Comparison of ENCODE assay signal across 19 cellular contexts in the genomic region with DNA sequence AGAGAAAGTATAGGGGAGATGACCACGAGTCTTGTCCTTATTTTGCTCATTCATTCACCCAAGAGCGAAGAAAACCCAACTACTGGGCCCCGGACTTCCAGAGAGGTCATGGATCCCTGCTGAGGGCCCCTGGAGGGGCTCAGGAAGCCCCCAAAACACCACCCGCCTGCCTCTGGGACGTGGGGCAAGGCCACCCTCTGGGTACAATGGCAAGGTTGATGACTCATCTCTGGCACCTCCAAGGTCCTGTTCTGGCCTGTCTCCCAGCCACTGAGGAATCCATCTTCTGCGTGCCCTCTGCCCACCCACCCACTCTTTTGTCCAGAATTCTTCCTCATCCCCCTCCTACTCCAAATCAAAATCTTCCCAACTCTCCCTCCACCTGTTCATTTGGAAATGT. TPM values are rescaled to one million over a fixed set of nuclear protein-coding genes. Genes with fewer than 3 reads are reported as not detected.
DNase-seq lines count a peak whose midpoint lies in the region; ATAC-seq and TF ChIP-seq lines count a peak whose summit lies in the region.
"Had no signal": no experiment of that assay in that cellular context is flagged by ENCODE, and none has a peak within 500 bp of the region (broad histone marks: within the 10 kb centered on the region; RNA-seq: fewer than 3 reads in every experiment).

No MANE protein-coding gene starts in this region.

- H4K20me1 ChIP-seq in BLaER1 treated with 17β-estradiol and CSF1 and Interleukin-3, amounts not matched to agents 10 nM and 100 nM, result peaks cover 0 to 25% (median 5%) of the 10 kb centered on the region in 11 experiments; a peak in 5 of 22 replicates

- no peak for ATAC-seq in activated naive CD8-positive, alpha-beta T cell treated with anti-CD3 and anti-CD28 coated beads, Interleukin-2, amount 10 ng/mL, durations not matched to agents 7 days and 5 days (ENCODE audit: low read depth)
- ATAC-seq in SK-N-SH treated with all-trans-retinoic acid at 6 μM for 48 hours (no peak), GM18867 (IDR thresholded peaks at IDR 0.05; ENCODE audit: unreplicated experiment) (no peak), gastrocnemius medialis (no peak)
- ATAC-seq: PC-3 had no signal

- DNase-seq in activated CD4-positive, alpha-beta T cell treated with anti-CD3 and anti-CD28 coated beads, Interleukin-2, amount 10 ng/mL, durations not matched to agents 24 days and 14 days, result no peak
- DNase-seq in activated CD4-positive, alpha-beta T cell treated with anti-CD3 and anti-CD28 coated beads, Interleukin-2, amount 10 ng/mL, durations not matched to agents 7 days and 5 days, result no peak
- DNase-seq in activated naive CD8-positive, alpha-beta T cell treated with anti-CD3 and anti-CD28 coated beads, Interleukin-2, amount 10 ng/mL, durations not matched to agents 7 days and 5 days, result no peak
- DNase-seq in osteocyte (ENCODE audit: extremely low spot score, unreplicated experiment), result no peak
- no peak for DNase-seq in gastrocnemius medialis
- DNase-seq: 8988T; BE2C; CD8-positive, alpha-beta memory T cell; DMS79 treated with DMSO at 0.1 percent for 48 hours; GOT3; NCI-H1436; NCI-H2029; NCI-H2171; NCI-H510A; NCI-H82; PC-3 had no signal

- TF ChIP-seq POLR2A in gastrocnemius medialis (IDR thresholded peaks at IDR 0.05), result no peak

- H3K36me3 ChIP-seq in BLaER1 treated with 17β-estradiol and CSF1 and Interleukin-3, amounts not matched to agents 10 nM and 100 nM, result peaks cover 0 to 26% (median 5%) of the 10 kb centered on the region in 11 experiments; a peak in 9 of 22 replicates
- H3K36me3 ChIP-seq in gastrocnemius medialis, result peaks cover 0 to 4% of the 10 kb centered on the region in 2 donors
- H3K36me3 ChIP-seq: BE2C had no signal

- peaks cover 24% of the 10 kb centered on the region for H3K36me3 Mint-ChIP-seq in activated CD4-positive, alpha-beta T cell treated with anti-CD3 and anti-CD28 coated beads, Interleukin-2, amount 10 ng/mL, durations not matched to agents 24 days and 14 days (ENCODE audit: low read depth)
- H3K36me3 Mint-ChIP-seq in activated CD4-positive, alpha-beta T cell treated with anti-CD3 and anti-CD28 coated beads, Interleukin-2, amount 10 ng/mL, durations not matched to agents 7 days and 5 days (ENCODE audit: low read depth), result peaks cover 7% of the 10 kb centered on the region
- H3K36me3 Mint-ChIP-seq in activated naive CD8-positive, alpha-beta T cell treated with anti-CD3 and anti-CD28 coated beads, Interleukin-2, amount 10 ng/mL, durations not matched to agents 7 days and 5 days, result peaks cover 18% of the 10 kb centered on the region
- H3K36me3 Mint-ChIP-seq in osteocyte (ENCODE audit: unreplicated experiment), result peaks cover 19% of the 10 kb centered on the region

- TF ChIP-seq CTCF in osteocyte (IDR thresholded peaks at IDR 0.05) (no peak), gastrocnemius medialis (IDR thresholded peaks at IDR 0.05 in 4 of 5, conservative IDR thresholded peaks at IDR 0.05 in 1 of 5) (no peak)

- intact Hi-C loops in activated CD4-positive, alpha-beta T cell treated with anti-CD3 and anti-CD28 coated beads, Interleukin-2, amount 10 ng/mL, durations not matched to agents 24 days and 14 days (cut with micrococcal nuclease), result no loop called here
- intact Hi-C loops in gastrocnemius medialis (cut with DNase I; ENCODE audit: low total_unique reads), result no loop called here

- no peaks in the 10 kb centered on the region for H3K9me3 Mint-ChIP-seq in activated CD4-positive, alpha-beta T cell treated with anti-CD3 and anti-CD28 coated beads, Interleukin-2, amount 10 ng/mL, durations not matched to agents 24 days and 14 days
- no peaks in the 10 kb centered on the region for H3K9me3 Mint-ChIP-seq in activated CD4-positive, alpha-beta T cell treated with anti-CD3 and anti-CD28 coated beads, Interleukin-2, amount 10 ng/mL, durations not matched to agents 7 days and 5 days
- H3K9me3 Mint-ChIP-seq in activated naive CD8-positive, alpha-beta T cell treated with anti-CD3 and anti-CD28 coated beads, Interleukin-2, amount 10 ng/mL, durations not matched to agents 7 days and 5 days, result no peaks in the 10 kb centered on the region
- no peaks in the 10 kb centered on the region for H3K9me3 Mint-ChIP-seq in osteocyte (ENCODE audit: unreplicated experiment)
- H3K9me3 Mint-ChIP-seq: CD8-positive, alpha-beta memory T cell had no signal

- no peaks in the 10 kb centered on the region for H3K27me3 Mint-ChIP-seq in activated CD4-positive, alpha-beta T cell treated with anti-CD3 and anti-CD28 coated beads, Interleukin-2, amount 10 ng/mL, durations not matched to agents 24 days and 14 days
- H3K27me3 Mint-ChIP-seq in activated CD4-positive, alpha-beta T cell treated with anti-CD3 and anti-CD28 coated beads, Interleukin-2, amount 10 ng/mL, durations not matched to agents 7 days and 5 days, result no peaks in the 10 kb centered on the region
- H3K27me3 Mint-ChIP-seq in activated naive CD8-positive, alpha-beta T cell treated with anti-CD3 and anti-CD28 coated beads, Interleukin-2, amount 10 ng/mL, durations not matched to agents 7 days and 5 days, result no peaks in the 10 kb centered on the region
- no peaks in the 10 kb centered on the region for H3K27me3 Mint-ChIP-seq in osteocyte (ENCODE audit: unreplicated experiment)

- peaks cover 0 to 37% (median 0%) of the 10 kb centered on the region in 11 experiments; a peak in 7 of 22 replicates for H3K27me3 ChIP-seq in BLaER1 treated with 17β-estradiol and CSF1 and Interleukin-3, amounts not matched to agents 10 nM and 100 nM
- no peaks in the 10 kb centered on the region for H3K27me3 ChIP-seq in gastrocnemius medialis
- H3K27me3 ChIP-seq: BE2C had no signal

- in situ Hi-C loops in gastrocnemius medialis (cut with MboI; ENCODE audit: low sequenced_read_pairs in 4 of 4), result no loop called here

- H3K4me3 ChIP-seq in BLaER1 treated with 17β-estradiol and CSF1 and Interleukin-3, amounts not matched to agents 10 nM and 100 nM, result no peak overlapping the region
- H3K4me3 ChIP-seq in gastrocnemius medialis, result no peak overlapping the region

- POLR2A ChIA-PET in activated CD4-positive, alpha-beta T cell treated with anti-CD3 and anti-CD28 coated beads, Interleukin-2, amount 10 ng/mL, durations not matched to agents 7 days and 5 days (lab: Charles Lee), result no interaction called here
- POLR2A ChIA-PET in activated naive CD8-positive, alpha-beta T cell treated with anti-CD3 and anti-CD28 coated beads, Interleukin-2, amount 10 ng/mL, durations not matched to agents 7 days and 5 days (lab: Charles Lee), result interaction anchor here (2.6 kb wide), 1 partner anchor 21 kb away, joined by 22 read pairs; a partner anchor contains a TSS

- H3K27ac Mint-ChIP-seq in activated CD4-positive, alpha-beta T cell treated with anti-CD3 and anti-CD28 coated beads, Interleukin-2, amount 10 ng/mL, durations not matched to agents 24 days and 14 days, result peak overlapping the region; percentile 29
- no peak overlapping the region for H3K27ac Mint-ChIP-seq in activated CD4-positive, alpha-beta T cell treated with anti-CD3 and anti-CD28 coated beads, Interleukin-2, amount 10 ng/mL, durations not matched to agents 7 days and 5 days
- peak overlapping the region; percentile 83 for H3K27ac Mint-ChIP-seq in activated naive CD8-positive, alpha-beta T cell treated with anti-CD3 and anti-CD28 coated beads, Interleukin-2, amount 10 ng/mL, durations not matched to agents 7 days and 5 days
- peak overlapping the region; percentile 18 for H3K27ac Mint-ChIP-seq in osteocyte (ENCODE audit: unreplicated experiment)

- H3K4me1 ChIP-seq in BLaER1 treated with 17β-estradiol and CSF1 and Interleukin-3, amounts not matched to agents 10 nM and 100 nM, result peaks cover 33 to 80% (median 67%) of the 10 kb centered on the region in 10 experiments
- no peaks in the 10 kb centered on the region for H3K4me1 ChIP-seq in gastrocnemius medialis
- H3K4me1 ChIP-seq: BE2C had no signal

- H3K9me3 ChIP-seq in BLaER1 treated with 17β-estradiol and CSF1 and Interleukin-3, amounts not matched to agents 10 nM and 100 nM (replicated peaks in 1 of 11), result no peaks in the 10 kb centered on the region
- no peaks in the 10 kb centered on the region for H3K9me3 ChIP-seq in gastrocnemius medialis
- H3K9me3 ChIP-seq: BE2C had no signal

- H3K4me3 Mint-ChIP-seq in activated CD4-positive, alpha-beta T cell treated with anti-CD3 and anti-CD28 coated beads, Interleukin-2, amount 10 ng/mL, durations not matched to agents 24 days and 14 days, result no peak overlapping the region
- no peak overlapping the region for H3K4me3 Mint-ChIP-seq in activated CD4-positive, alpha-beta T cell treated with anti-CD3 and anti-CD28 coated beads, Interleukin-2, amount 10 ng/mL, durations not matched to agents 7 days and 5 days
- H3K4me3 Mint-ChIP-seq in activated naive CD8-positive, alpha-beta T cell treated with anti-CD3 and anti-CD28 coated beads, Interleukin-2, amount 10 ng/mL, durations not matched to agents 7 days and 5 days, result peak overlapping the region; percentile 26
- no peak overlapping the region for H3K4me3 Mint-ChIP-seq in osteocyte (ENCODE audit: unreplicated experiment)
- H3K4me3 Mint-ChIP-seq: CD8-positive, alpha-beta memory T cell had no signal

- H3K27ac ChIP-seq in BLaER1 treated with 17β-estradiol and CSF1 and Interleukin-3, amounts not matched to agents 10 nM and 100 nM, result peak overlapping the region in 2 of 11 experiments; percentile 29 to 41; a peak in 2 of 22 replicates
- H3K27ac ChIP-seq in gastrocnemius medialis, result no peak overlapping the region

- H3K9ac ChIP-seq in BLaER1 treated with 17β-estradiol and CSF1 and Interleukin-3, amounts not matched to agents 10 nM and 100 nM, result no peak overlapping the region

- H3K4me1 Mint-ChIP-seq in activated CD4-positive, alpha-beta T cell treated with anti-CD3 and anti-CD28 coated beads, Interleukin-2, amount 10 ng/mL, durations not matched to agents 24 days and 14 days, result peaks cover 28% of the 10 kb centered on the region
- peaks cover 50% of the 10 kb centered on the region for H3K4me1 Mint-ChIP-seq in activated CD4-positive, alpha-beta T cell treated with anti-CD3 and anti-CD28 coated beads, Interleukin-2, amount 10 ng/mL, durations not matched to agents 7 days and 5 days
- peaks cover 56% of the 10 kb centered on the region for H3K4me1 Mint-ChIP-seq in activated naive CD8-positive, alpha-beta T cell treated with anti-CD3 and anti-CD28 coated beads, Interleukin-2, amount 10 ng/mL, durations not matched to agents 7 days and 5 days
- peaks cover 21% of the 10 kb centered on the region for H3K4me1 Mint-ChIP-seq in osteocyte (ENCODE audit: unreplicated experiment)

- H3K4me2 ChIP-seq in BLaER1 treated with 17β-estradiol and CSF1 and Interleukin-3, amounts not matched to agents 10 nM and 100 nM, result peak overlapping the region in 9 of 11 experiments; percentile 61 to 95 (median 85); a peak in 18 of 22 replicates

- CTCF ChIA-PET in activated CD4-positive, alpha-beta T cell treated with anti-CD3 and anti-CD28 coated beads, Interleukin-2, amount 10 ng/mL, durations not matched to agents 7 days and 5 days (lab: Charles Lee), result interaction anchor here (2.0 kb wide), 1 partner anchor 21 kb away, joined by 6 read pairs; a partner anchor contains a TSS

RNA-seq across cellular contexts. Expression of a gene that starts 21.3 kb away (rescaled TPM):
- total RNA-seq in activated CD4-positive, alpha-beta T cell treated with anti-CD3 and anti-CD28 coated beads, Interleukin-2, amount 10 ng/mL, durations not matched to agents 24 days and 14 days, result 18.6 and 19.1 TPM in 2 replicates
- 10 to 100 TPM in 1 of 2 experiments, 1 to 10 TPM in 1; 10.0 to 10.3 TPM for total RNA-seq in activated CD4-positive, alpha-beta T cell treated with anti-CD3 and anti-CD28 coated beads, Interleukin-2, amount 10 ng/mL, durations not matched to agents 7 days and 5 days
- total RNA-seq in activated naive CD8-positive, alpha-beta T cell treated with anti-CD3 and anti-CD28 coated beads, Interleukin-2, amount 10 ng/mL, durations not matched to agents 7 days and 5 days, result 10 to 100 TPM; 14.2 to 14.8 TPM
- total RNA-seq in osteocyte (6.6 and 11.4 TPM in 2 replicates), gastrocnemius medialis (10 to 100 TPM in 1 of 4 donors, 1 to 10 TPM in 3; 4.4 to 13.6 (median 5.4) TPM)

RNA-seq across cellular contexts. Expression of a gene that starts 53.4 kb away (rescaled TPM):
- 9.3 and 10.6 TPM in 2 replicates for total RNA-seq in activated CD4-positive, alpha-beta T cell treated with anti-CD3 and anti-CD28 coated beads, Interleukin-2, amount 10 ng/mL, durations not matched to agents 24 days and 14 days
- 1 to 10 TPM; 7.0 to 8.8 TPM for total RNA-seq in activated CD4-positive, alpha-beta T cell treated with anti-CD3 and anti-CD28 coated beads, Interleukin-2, amount 10 ng/mL, durations not matched to agents 7 days and 5 days
- total RNA-seq in activated naive CD8-positive, alpha-beta T cell treated with anti-CD3 and anti-CD28 coated beads, Interleukin-2, amount 10 ng/mL, durations not matched to agents 7 days and 5 days, result 10 to 100 TPM in 1 of 2 experiments, 1 to 10 TPM in 1; 9.4 to 11.9 TPM
- total RNA-seq in osteocyte (13.1 and 19.4 TPM in 2 replicates), gastrocnemius medialis (1 to 10 TPM; 1.7 to 7.2 (median 2.4) TPM)
